Comparison of ENCODE assay signal across 8 cellular contexts in the genomic region with DNA sequence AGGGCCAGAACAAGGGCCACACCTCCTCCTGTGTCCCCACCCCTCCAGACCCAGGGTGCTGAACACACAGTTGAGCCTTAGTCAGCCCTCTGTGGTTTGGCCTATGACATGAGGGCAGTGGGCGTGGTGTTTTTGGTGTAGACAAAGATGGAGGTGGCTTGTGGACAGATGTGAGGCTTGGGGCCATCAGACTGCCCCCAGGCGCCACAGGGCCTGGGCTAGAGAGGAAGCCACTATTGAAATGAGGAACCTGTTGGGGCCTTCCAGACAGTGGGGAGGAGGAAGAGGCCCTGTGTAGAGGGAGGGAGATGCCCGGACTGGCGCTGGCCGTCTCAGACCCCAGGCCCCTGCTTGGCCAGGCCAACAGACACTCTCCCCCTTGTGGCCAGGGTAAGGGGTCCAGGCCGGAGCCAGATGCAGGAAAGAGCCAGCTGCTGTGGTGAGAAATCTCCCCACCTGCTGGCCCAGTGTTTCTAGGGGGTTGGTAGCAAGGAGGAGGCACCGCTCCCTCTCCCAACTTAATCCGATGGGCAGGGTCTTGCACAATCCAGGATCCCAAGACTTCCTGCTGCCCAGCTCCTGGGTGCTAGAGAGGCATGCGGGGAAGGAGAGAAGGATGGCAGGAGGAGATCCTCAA. TPM values are rescaled to one million over a fixed set of nuclear protein-coding genes. Genes with fewer than 3 reads are reported as not detected.
DNase-seq lines count a peak whose midpoint lies in the region; ATAC-seq, FAIRE-seq and TF ChIP-seq lines count a peak whose summit lies in the region.

No MANE protein-coding gene starts in this region.

- TF ChIP-seq POLR2A in GM12892 (IDR thresholded peaks at IDR 0.05; ENCODE audit: low read depth, low read length) = peak; percentile 29; the same call in 1 of the 2 replicates

- intact Hi-C loops in posterior vena cava (cut with DNase I) = no loop called here

- FAIRE-seq in GM12892 (lab: Jason Lieb, UNC) = peak; percentile 88

- ATAC-seq in HG02798 (IDR thresholded peaks at IDR 0.05; ENCODE audit: poor library complexity, unreplicated experiment) = peak; percentile 52

- DNase-seq in GM12892 (ENCODE audit: insufficient read length) = no peak
- peak; percentile 100 for DNase-seq in SKM-1 (lab: John Stamatoyannopoulos, UW; ENCODE audit: unreplicated experiment)
- peak; percentile 73 for DNase-seq in globus pallidus (ENCODE audit: low spot score)
- DNase-seq in posterior vena cava (ENCODE audit: low spot score) = peak; percentile 91
- DNase-seq in DMS153 treated with DMSO at 0.1 percent for 48 hours (lab: John Stamatoyannopoulos, UW; ENCODE audit: unreplicated experiment) = no peak
- DNase-seq in NCI-H1436 treated with DMSO at 0.1 percent for 48 hours (lab: John Stamatoyannopoulos, UW) = no peak
- DNase-seq in NCI-H1105 (lab: John Stamatoyannopoulos, UW) = no peak

RNA-seq across cellular contexts. Expression of a gene that starts 53.8 kb away (rescaled TPM):
- polyA plus RNA-seq in GM12892 (2012; ENCODE audit: missing spikeins) = 13.8 TPM
- total RNA-seq in posterior vena cava = 10 to 100 TPM; 34.7 to 36.8 TPM

Comparison
In these comparisons a context has a peak if more than half of its experiments do, and no peak if none do; other contexts are left out.
1. DNase-seq: peak in SKM-1 (single experiment), globus pallidus (single experiment) and posterior vena cava (single experiment); none in GM12892 (single experiment), DMS153 treated with DMSO at 0.1 percent for 48 hours (single experiment), NCI-H1436 treated with DMSO at 0.1 percent for 48 hours (single experiment) and NCI-H1105 (single experiment).